1 cellular context compared by ENCODE assay signal in genomic region chr4:83535945-83536648, GRCh38.
A peak's percentile ranks its signal among the peaks of the same experiment; 100 is the strongest.
TF ChIP-seq lines count a peak whose summit lies in the region.

Gene GPAT3, plus strand, starts transcription at chr4:83536108. Its CDS starts 515 bp downstream, at chr4:83536623.

TF ChIP-seq in HepG2, 621 proteins besides CTCF, POLR2A, EP300 and RAD21 (continued from another document and continues in another):
- no peak for TF ChIP-seq PRDM10 (CRISPR knock-in tag; IDR thresholded peaks at IDR 0.05; ENCODE audit: low read depth)
- no peak for TF ChIP-seq SUZ12 (IDR thresholded peaks at IDR 0.05; ENCODE audit: low read depth, low read length)
- no peak for TF ChIP-seq ZNF407 (CRISPR knock-in tag; IDR thresholded peaks at IDR 0.05; ENCODE audit: not compliant biosample characterization)
- no peak for TF ChIP-seq ZSCAN25 (CRISPR knock-in tag; IDR thresholded peaks at IDR 0.05)
- TF ChIP-seq ZNF652 (CRISPR knock-in tag; IDR thresholded peaks at IDR 0.05; ENCODE audit: borderline replicate concordance, low read depth): peak; percentile 78
- peak; percentile 31 for TF ChIP-seq YY1 (IDR thresholded peaks at IDR 0.05; ENCODE audit: insufficient read depth, insufficient replicate concordance, low read depth, low read length)
- TF ChIP-seq BRD4 (CRISPR knock-in tag; IDR thresholded peaks at IDR 0.05): no peak
- TF ChIP-seq ZFP82 (CRISPR knock-in tag; IDR thresholded peaks at IDR 0.05; ENCODE audit: borderline replicate concordance): no peak
- no peak for TF ChIP-seq LCORL (IDR thresholded peaks at IDR 0.05)
- TF ChIP-seq LCORL (CRISPR knock-in tag; IDR thresholded peaks at IDR 0.05): peak; percentile 53
- TF ChIP-seq MXD4 (CRISPR knock-in tag; IDR thresholded peaks at IDR 0.05): no peak
- no peak for TF ChIP-seq ZNF383 (CRISPR knock-in tag; IDR thresholded peaks at IDR 0.05; ENCODE audit: borderline replicate concordance)
- TF ChIP-seq MYNN (CRISPR knock-in tag; IDR thresholded peaks at IDR 0.05; ENCODE audit: low read depth): no peak
- no peak for TF ChIP-seq RAD51 (IDR thresholded peaks at IDR 0.05; ENCODE audit: borderline replicate concordance)
- TF ChIP-seq ONECUT2 (CRISPR knock-in tag; IDR thresholded peaks at IDR 0.05): no peak
- TF ChIP-seq SP1 (IDR thresholded peaks at IDR 0.05): no peak
- no peak for TF ChIP-seq SP1 (CRISPR knock-in tag; IDR thresholded peaks at IDR 0.05)
- TF ChIP-seq ZNF7 (CRISPR knock-in tag; IDR thresholded peaks at IDR 0.05): no peak
- no peak for TF ChIP-seq ZNF354B (CRISPR knock-in tag; IDR thresholded peaks at IDR 0.05)
- TF ChIP-seq ZFAT (CRISPR knock-in tag; conservative IDR thresholded peaks at IDR 0.05): no peak
- peak; percentile 77 for TF ChIP-seq CBFB (CRISPR knock-in tag; IDR thresholded peaks at IDR 0.05)
- no peak for TF ChIP-seq WIZ (CRISPR knock-in tag; IDR thresholded peaks at IDR 0.05)
- no peak for TF ChIP-seq TRIM24 (CRISPR knock-in tag; IDR thresholded peaks at IDR 0.05)
- peak; percentile 65; the same call in 1 of the 2 replicates for TF ChIP-seq KDM5B (CRISPR knock-in tag; IDR thresholded peaks at IDR 0.05; ENCODE audit: borderline replicate concordance)
- TF ChIP-seq ZNF878 (CRISPR knock-in tag; IDR thresholded peaks at IDR 0.05): no peak
- no peak for TF ChIP-seq ZBTB1 (CRISPR knock-in tag; IDR thresholded peaks at IDR 0.05; ENCODE audit: borderline replicate concordance)
- no peak; the same call in 1 of the 2 replicates for TF ChIP-seq ZBED4 (CRISPR knock-in tag; IDR thresholded peaks at IDR 0.05; ENCODE audit: borderline replicate concordance)
- TF ChIP-seq E2F5 (CRISPR knock-in tag; conservative IDR thresholded peaks at IDR 0.05): no peak
- TF ChIP-seq MTERF4 (CRISPR knock-in tag; IDR thresholded peaks at IDR 0.05): no peak
- no peak for TF ChIP-seq RERE (CRISPR knock-in tag; IDR thresholded peaks at IDR 0.05; ENCODE audit: low read depth)
- TF ChIP-seq PAF1 (CRISPR knock-in tag; IDR thresholded peaks at IDR 0.05): no peak
- no peak for TF ChIP-seq ZNF264 (CRISPR knock-in tag; IDR thresholded peaks at IDR 0.05)
- TF ChIP-seq ZNF674 (CRISPR knock-in tag; IDR thresholded peaks at IDR 0.05; ENCODE audit: low read depth): no peak
- no peak for TF ChIP-seq SMYD3 (CRISPR knock-in tag; IDR thresholded peaks at IDR 0.05)
- no peak for TF ChIP-seq ZNF501 (CRISPR knock-in tag; IDR thresholded peaks at IDR 0.05)
- TF ChIP-seq SNAPC2 (CRISPR knock-in tag; IDR thresholded peaks at IDR 0.05): no peak
- TF ChIP-seq NCOR1 (IDR thresholded peaks at IDR 0.05; ENCODE audit: borderline replicate concordance, low read length): no peak
- TF ChIP-seq ZNF724P (CRISPR knock-in tag; IDR thresholded peaks at IDR 0.05; ENCODE audit: borderline replicate concordance): no peak
- peak; percentile 74 for TF ChIP-seq JUND (CRISPR knock-in tag; IDR thresholded peaks at IDR 0.05)
- TF ChIP-seq ZNF747 (CRISPR knock-in tag; IDR thresholded peaks at IDR 0.05; ENCODE audit: borderline replicate concordance): no peak
